In genomic region chrX:143240658-143241057, GRCh38 we compare ENCODE assay signal across 6 cellular contexts.
"Had no signal": no experiment of that assay in that cellular context is flagged by ENCODE, and none has a peak within 500 bp of the region (broad histone marks: within the 10 kb centered on the region; RNA-seq: fewer than 3 reads in every experiment).

No MANE protein-coding gene starts in this region.

- ATAC-seq: GM23338, K562 had no signal

- H3K27ac Mint-ChIP-seq: GM23338, H9 had no signal

- H3K27ac ChIP-seq: HL-60 had no signal

- H3K4me1 Mint-ChIP-seq: GM23338 had no signal

- H2AFZ ChIP-seq: GM23338 had no signal

- H3K4me3 Mint-ChIP-seq: GM23338, H9 had no signal

- H3K4me2 ChIP-seq: GM23338 had no signal

- DNase-seq: H9, HCEC 1CT, IMR-90 had no signal

- H3K4me3 ChIP-seq: GM23338, K562 had no signal
